Comparison of ENCODE assay signal across 11 cellular contexts in genomic region chr1:17581389-17582123, GRCh38. TPM values are rescaled to one million over a fixed set of nuclear protein-coding genes. Genes with fewer than 3 reads are reported as not detected.
DNase-seq lines count a peak whose midpoint lies in the region; ATAC-seq and TF ChIP-seq lines count a peak whose summit lies in the region.
"Had no signal": no experiment of that assay in that cellular context is flagged by ENCODE, and none has a peak within 500 bp of the region (broad histone marks: within the 10 kb centered on the region; RNA-seq: fewer than 3 reads in every experiment).

No MANE protein-coding gene starts in this region.

- H3K4me3 ChIP-seq in endodermal cell (ENCODE audit: low read length) (no peak overlapping the region), stomach (peak overlapping the region in 3 of 4 donors; percentile 8 to 17 (median 13)), sigmoid colon (no peak overlapping the region), lower lobe of right lung (no peak overlapping the region)

- peaks cover 7% of the 10 kb centered on the region for H3K4me1 Mint-ChIP-seq in activated CD4-positive, alpha-beta T cell treated with anti-CD3 and anti-CD28 coated beads, Interleukin-2, amount 10 ng/mL, durations not matched to agents 7 days and 5 days
- H3K4me1 Mint-ChIP-seq in endodermal cell: peaks cover 32% of the 10 kb centered on the region

- no peak for TF ChIP-seq CTCF in endodermal cell (conservative IDR thresholded peaks at IDR 0.05)
- no peak for TF ChIP-seq CTCF in stomach (IDR thresholded peaks at IDR 0.05)
- no peak for TF ChIP-seq CTCF in sigmoid colon (IDR thresholded peaks at IDR 0.05)
- no peak for TF ChIP-seq CTCF in lower lobe of right lung (IDR thresholded peaks at IDR 0.05)

- 85 to 91% methylated on average over 6 to 10 of the region's 10 CpGs for WGBS in endodermal cell (ENCODE audit: insufficient coverage in 1 of 2, insufficient read length in 1 of 2), 2 experiments
- 53 to 69% (median 61%) methylated on average over 8 to 10 of the region's 10 CpGs for WGBS in stomach, 5 donors
- 20 to 60% methylated on average over 10 of the region's 10 CpGs for WGBS in sigmoid colon, 2 donors

- H3K9ac ChIP-seq in endodermal cell (ENCODE audit: extremely low read depth, low read length, poor library complexity, severe bottlenecking): no peak overlapping the region
- H3K9ac ChIP-seq: KMS-11 had no signal

- no peaks in the 10 kb centered on the region for H3K36me3 ChIP-seq in endodermal cell (ENCODE audit: control insufficient read depth, insufficient read depth, low read length)
- peaks cover 0 to 15% (median 8%) of the 10 kb centered on the region in 4 donors for H3K36me3 ChIP-seq in stomach
- peaks cover 0 to 5% (median 0%) of the 10 kb centered on the region in 4 donors for H3K36me3 ChIP-seq in sigmoid colon
- H3K36me3 ChIP-seq in lower lobe of right lung: no peaks in the 10 kb centered on the region

- H3K9me3 Mint-ChIP-seq in activated CD4-positive, alpha-beta T cell treated with anti-CD3 and anti-CD28 coated beads, Interleukin-2, amount 10 ng/mL, durations not matched to agents 7 days and 5 days: no peaks in the 10 kb centered on the region
- H3K9me3 Mint-ChIP-seq in endodermal cell: no peaks in the 10 kb centered on the region

- H3K4me3 Mint-ChIP-seq in activated CD4-positive, alpha-beta T cell treated with anti-CD3 and anti-CD28 coated beads, Interleukin-2, amount 10 ng/mL, durations not matched to agents 7 days and 5 days: no peak overlapping the region
- no peak overlapping the region for H3K4me3 Mint-ChIP-seq in endodermal cell
- H3K4me3 Mint-ChIP-seq: CD4-positive, CD25-positive, alpha-beta regulatory T cell had no signal

- DNase-seq in activated CD4-positive, alpha-beta T cell treated with anti-CD3 and anti-CD28 coated beads, Interleukin-2, amount 10 ng/mL, durations not matched to agents 7 days and 5 days: peak; percentile 30
- no peak for DNase-seq in activated CD4-positive, alpha-beta T cell treated with anti-CD3 and anti-CD28 coated beads, Interleukin-2, amount 50 U/mL, for 1 hour
- DNase-seq in NCI-H345 (lab: John Stamatoyannopoulos, UW): peak; percentile 51
- DNase-seq in endodermal cell: no peak
- no peak for DNase-seq in stomach
- DNase-seq in sigmoid colon: no peak
- no peak for DNase-seq in lower lobe of right lung

- H3K27me3 ChIP-seq in endodermal cell (ENCODE audit: control insufficient read depth, insufficient read depth, low read length, poor library complexity, severe bottlenecking) (no peaks in the 10 kb centered on the region), stomach (no peaks in the 10 kb centered on the region), sigmoid colon (no peaks in the 10 kb centered on the region), lower lobe of right lung (ENCODE audit: low read depth) (no peaks in the 10 kb centered on the region)

- CTCF ChIA-PET in activated CD4-positive, alpha-beta T cell treated with anti-CD3 and anti-CD28 coated beads, Interleukin-2, amount 10 ng/mL, durations not matched to agents 7 days and 5 days (lab: Charles Lee): interaction anchor here (0.6 kb wide), 1 partner anchor 97 kb away, joined by 3 read pairs; no protein-coding TSS in a partner anchor

- H3K4me1 ChIP-seq in endodermal cell (ENCODE audit: control insufficient read depth, insufficient read depth, low read length): peaks cover 18% of the 10 kb centered on the region
- peaks cover 26 to 80% (median 50%) of the 10 kb centered on the region in 4 donors for H3K4me1 ChIP-seq in stomach
- H3K4me1 ChIP-seq in sigmoid colon: peaks cover 0 to 38% (median 12%) of the 10 kb centered on the region in 4 donors
- H3K4me1 ChIP-seq in lower lobe of right lung: peaks cover 14% of the 10 kb centered on the region

- H3K27ac ChIP-seq in endodermal cell (ENCODE audit: low read depth, low read length): peak overlapping the region; percentile 1
- H3K27ac ChIP-seq in stomach: peak overlapping the region; percentile 47 to 83 (median 73)
- peak overlapping the region in 1 of 4 donors; percentile 55 for H3K27ac ChIP-seq in sigmoid colon
- H3K27ac ChIP-seq in lower lobe of right lung: no peak overlapping the region
- H3K27ac ChIP-seq: KMS-11 had no signal

- POLR2A ChIA-PET in activated CD4-positive, alpha-beta T cell treated with anti-CD3 and anti-CD28 coated beads, Interleukin-2, amount 10 ng/mL, durations not matched to agents 7 days and 5 days (lab: Charles Lee): no interaction called here

- H3K36me3 Mint-ChIP-seq in activated CD4-positive, alpha-beta T cell treated with anti-CD3 and anti-CD28 coated beads, Interleukin-2, amount 10 ng/mL, durations not matched to agents 7 days and 5 days (ENCODE audit: low read depth): no peaks in the 10 kb centered on the region
- H3K36me3 Mint-ChIP-seq in endodermal cell (ENCODE audit: low read depth): no peaks in the 10 kb centered on the region
- H3K36me3 Mint-ChIP-seq: CD4-positive, CD25-positive, alpha-beta regulatory T cell had no signal

- no peaks in the 10 kb centered on the region for H3K9me3 ChIP-seq in endodermal cell (ENCODE audit: control insufficient read depth, low read length)
- no peaks in the 10 kb centered on the region for H3K9me3 ChIP-seq in stomach
- H3K9me3 ChIP-seq in sigmoid colon: no peaks in the 10 kb centered on the region
- H3K9me3 ChIP-seq in lower lobe of right lung: no peaks in the 10 kb centered on the region

- ATAC-seq in GM19452 (IDR thresholded peaks at IDR 0.05; ENCODE audit: unreplicated experiment): no peak
- no peak for ATAC-seq in lower lobe of right lung
- ATAC-seq: sciatic nerve had no signal

- TF ChIP-seq POLR2A in stomach (IDR thresholded peaks at IDR 0.05): no peak
- TF ChIP-seq POLR2A in sigmoid colon (IDR thresholded peaks at IDR 0.05): no peak

- H3K27me3 Mint-ChIP-seq in activated CD4-positive, alpha-beta T cell treated with anti-CD3 and anti-CD28 coated beads, Interleukin-2, amount 10 ng/mL, durations not matched to agents 7 days and 5 days: no peaks in the 10 kb centered on the region
- H3K27me3 Mint-ChIP-seq in endodermal cell (ENCODE audit: insufficient read depth): no peaks in the 10 kb centered on the region

- TF ChIP-seq EP300 in stomach (IDR thresholded peaks at IDR 0.05) (no peak), sigmoid colon (IDR thresholded peaks at IDR 0.05) (no peak)

- H3K27ac Mint-ChIP-seq in activated CD4-positive, alpha-beta T cell treated with anti-CD3 and anti-CD28 coated beads, Interleukin-2, amount 10 ng/mL, durations not matched to agents 7 days and 5 days: peak overlapping the region; percentile 75
- H3K27ac Mint-ChIP-seq in endodermal cell: peak overlapping the region; percentile 41
- H3K27ac Mint-ChIP-seq: CD4-positive, CD25-positive, alpha-beta regulatory T cell had no signal

- intact Hi-C loops in stomach (cut with DNase I; ENCODE audit: low total_unique reads) (no loop called here), sigmoid colon (cut with DNase I) (no loop called here), lower lobe of right lung (cut with DNase I) (no loop called here)

RNA-seq across cellular contexts. Expression of gene ARHGEF10L, which starts 42.1 kb away (rescaled TPM):
- total RNA-seq in activated CD4-positive, alpha-beta T cell treated with anti-CD3 and anti-CD28 coated beads, Interleukin-2, amount 10 ng/mL, durations not matched to agents 7 days and 5 days: not detected
- total RNA-seq in endodermal cell: 10 to 100 TPM in 1 of 2 donors, 1 to 10 TPM in 1; 5.2 to 10.5 TPM
- 27.7 TPM for polyA plus RNA-seq in endodermal cell (2013, experiment 1 of 2)
- 26.5 TPM for polyA plus RNA-seq in endodermal cell (2013, experiment 2 of 2)
- total RNA-seq in stomach: 100 to 1,000 TPM in 2 of 5 donors, 10 to 100 TPM in 3; 24.2 to 329 (median 75.4) TPM
- polyA plus RNA-seq in stomach: 10 to 100 TPM; 15.4 to 49.2 (median 22.5) TPM
- total RNA-seq in sigmoid colon: 10 to 100 TPM; 25.0 to 44.9 (median 32.1) TPM
- polyA plus RNA-seq in sigmoid colon: 10 to 100 TPM; 28.7 to 76.2 (median 33.0) TPM
- 57.9 TPM for total RNA-seq in lower lobe of right lung
- total RNA-seq: CD4-positive, CD25-positive, alpha-beta regulatory T cell had no signal
- polyA plus RNA-seq: CD4-positive, CD25-positive, alpha-beta regulatory T cell had no signal

Comparison
In these comparisons a context has a peak if more than half of its experiments do, and no peak if none do; other contexts are left out.
1. DNase-seq: peak in activated CD4-positive, alpha-beta T cell treated with anti-CD3 and anti-CD28 coated beads, Interleukin-2, amount 10 ng/mL, durations not matched to agents 7 days and 5 days (single experiment) and NCI-H345 (single experiment); none in activated CD4-positive, alpha-beta T cell treated with anti-CD3 and anti-CD28 coated beads, Interleukin-2, amount 50 U/mL, for 1 hour (single experiment), endodermal cell (single experiment), stomach (single experiment), sigmoid colon (single experiment) and lower lobe of right lung (single experiment).
2. H3K4me3 ChIP-seq: peak in stomach (3 of 4); none in endodermal cell (single experiment), sigmoid colon (0 of 4) and lower lobe of right lung (single experiment).
3. RNA of gene ARHGEF10L, which starts 42.1 kb away (total RNA-seq): 24.2 to 329 TPM in stomach, 57.9 TPM in lower lobe of right lung (single experiment), 25.0 to 44.9 TPM in sigmoid colon and 5.2 to 10.5 TPM in endodermal cell; not detected in activated CD4-positive, alpha-beta T cell treated with anti-CD3 and anti-CD28 coated beads, Interleukin-2, amount 10 ng/mL, durations not matched to agents 7 days and 5 days; every median in the first group is over 4 times any median in the second.